In genomic region chrX:19678941-19679340, GRCh38 we compare ENCODE assay signal across 11 cellular contexts.
DNase-seq lines count a peak whose midpoint lies in the region; ATAC-seq and TF ChIP-seq lines count a peak whose summit lies in the region.
"Had no signal": no experiment of that assay in that cellular context is flagged by ENCODE, and none has a peak within 500 bp of the region (broad histone marks: within the 10 kb centered on the region; RNA-seq: fewer than 3 reads in every experiment).

No MANE protein-coding gene starts in this region.

- no peak for TF ChIP-seq POLR2A in erythroblast (IDR thresholded peaks at IDR 0.05; ENCODE audit: low read length)

- H3K4me2 ChIP-seq in DND-41 (ENCODE audit: insufficient read depth, low read length), result no peak overlapping the region; the same call in 1 of the 2 replicates

- H3K27me3 ChIP-seq in DND-41 (ENCODE audit: insufficient read depth, low read length, poor library complexity), result no peaks in the 10 kb centered on the region
- H3K27me3 ChIP-seq in endodermal cell (ENCODE audit: control insufficient read depth, insufficient read depth, low read length, poor library complexity, severe bottlenecking), result no peaks in the 10 kb centered on the region
- H3K27me3 ChIP-seq: sigmoid colon had no signal

- H3K79me2 ChIP-seq in DND-41 (ENCODE audit: insufficient read depth, low read length), result peaks cover 40% of the 10 kb centered on the region; the same call in 1 of the 2 replicates

- H4K20me1 ChIP-seq in DND-41 (ENCODE audit: insufficient read depth, low read length), result no peaks in the 10 kb centered on the region

- H3K9me3 ChIP-seq in DND-41 (ENCODE audit: insufficient read depth, low read length, severe bottlenecking) (no peaks in the 10 kb centered on the region), endodermal cell (ENCODE audit: control insufficient read depth, low read length) (no peaks in the 10 kb centered on the region)
- H3K9me3 ChIP-seq: sigmoid colon had no signal

- H2AFZ ChIP-seq in DND-41 (ENCODE audit: low read depth, low read length), result no peak overlapping the region

- H3K4me3 ChIP-seq in DND-41 (ENCODE audit: low read depth in 1 of 2, low read length in 2 of 2) (no peak overlapping the region), endodermal cell (ENCODE audit: low read length) (no peak overlapping the region)
- H3K4me3 ChIP-seq: sigmoid colon had no signal

- no peaks in the 10 kb centered on the region for H3K9me3 Mint-ChIP-seq in T-helper 2 cell treated with Interferon-gamma antibody and Interleukin-4, amounts not matched to agents 5 μg/mL and 100 μg/mL, for 36 hours
- H3K9me3 Mint-ChIP-seq in immature natural killer cell, result no peaks in the 10 kb centered on the region
- H3K9me3 Mint-ChIP-seq in endodermal cell, result peaks cover 51% of the 10 kb centered on the region

- peaks cover 11% of the 10 kb centered on the region for H3K36me3 ChIP-seq in DND-41 (ENCODE audit: insufficient read depth, low read length)
- no peaks in the 10 kb centered on the region for H3K36me3 ChIP-seq in endodermal cell (ENCODE audit: control insufficient read depth, insufficient read depth, low read length)
- H3K36me3 ChIP-seq: sigmoid colon had no signal

- peak; percentile 68 for ATAC-seq in DND-41 (ENCODE audit: insufficient read depth, low read depth)
- peak; percentile 41 for ATAC-seq in GM21825 (IDR thresholded peaks at IDR 0.05; ENCODE audit: unreplicated experiment)
- ATAC-seq in HG02588 (IDR thresholded peaks at IDR 0.05; ENCODE audit: unreplicated experiment), result no peak

- H3K9ac ChIP-seq in DND-41 (ENCODE audit: low read depth, low read length) (no peak overlapping the region), endodermal cell (ENCODE audit: extremely low read depth, low read length, poor library complexity, severe bottlenecking) (no peak overlapping the region)

- peak overlapping the region; percentile 48 for H3K4me3 Mint-ChIP-seq in T-helper 2 cell treated with Interferon-gamma antibody and Interleukin-4, amounts not matched to agents 5 μg/mL and 100 μg/mL, for 36 hours
- H3K4me3 Mint-ChIP-seq in immature natural killer cell, result peak overlapping the region; percentile 36 to 71 (median 61)
- H3K4me3 Mint-ChIP-seq in endodermal cell, result no peak overlapping the region

- H3K27ac ChIP-seq in DND-41 (ENCODE audit: low read length) (peak overlapping the region; percentile 73), endodermal cell (ENCODE audit: low read depth, low read length) (no peak overlapping the region)
- H3K27ac ChIP-seq: sigmoid colon had no signal

- H3K27me3 Mint-ChIP-seq in T-helper 2 cell treated with Interferon-gamma antibody and Interleukin-4, amounts not matched to agents 5 μg/mL and 100 μg/mL, for 36 hours (ENCODE audit: low read depth), result no peaks in the 10 kb centered on the region
- H3K27me3 Mint-ChIP-seq in immature natural killer cell (ENCODE audit: low read depth in 3 of 3), result peaks cover 9 to 18% (median 16%) of the 10 kb centered on the region in 3 donors
- no peaks in the 10 kb centered on the region for H3K27me3 Mint-ChIP-seq in endodermal cell (ENCODE audit: insufficient read depth)

- H3K4me1 ChIP-seq in DND-41 (ENCODE audit: insufficient read depth, low read length), result peaks cover 60% of the 10 kb centered on the region
- no peaks in the 10 kb centered on the region for H3K4me1 ChIP-seq in endodermal cell (ENCODE audit: control insufficient read depth, insufficient read depth, low read length)
- H3K4me1 ChIP-seq: sigmoid colon had no signal

- H3K27ac Mint-ChIP-seq in T-helper 2 cell treated with Interferon-gamma antibody and Interleukin-4, amounts not matched to agents 5 μg/mL and 100 μg/mL, for 36 hours, result peak overlapping the region; percentile 81
- H3K27ac Mint-ChIP-seq in immature natural killer cell (peak overlapping the region; percentile 91 to 96 (median 92)), endodermal cell (no peak overlapping the region)

- no peak for TF ChIP-seq CTCF in DND-41 (IDR thresholded peaks at IDR 0.05; ENCODE audit: borderline replicate concordance, extremely low read depth, low read length, poor library complexity, severe bottlenecking)
- TF ChIP-seq CTCF in endodermal cell (conservative IDR thresholded peaks at IDR 0.05), result no peak

- DNase-seq in DND-41 (peak; percentile 54), immature natural killer cell (peak; percentile 45 to 50 (median 50)), endodermal cell (no peak), T-helper 9 cell (no peak), erythroblast (lab: John Stamatoyannopoulos, UW) (no peak)
- no peak for DNase-seq in T-helper 2 cell treated with Interferon-gamma antibody and Interleukin-4, amounts not matched to agents 5 μg/mL and 100 μg/mL, for 36 hours (ENCODE audit: low spot score)
- DNase-seq: mesendoderm, NCI-H510A treated with DMSO at 0.1 percent for 48 hours, sigmoid colon had no signal

- H3K36me3 Mint-ChIP-seq in T-helper 2 cell treated with Interferon-gamma antibody and Interleukin-4, amounts not matched to agents 5 μg/mL and 100 μg/mL, for 36 hours (ENCODE audit: low read depth), result peaks cover 39% of the 10 kb centered on the region
- H3K36me3 Mint-ChIP-seq in immature natural killer cell (peaks cover 0 to 15% (median 8%) of the 10 kb centered on the region in 3 donors), endodermal cell (ENCODE audit: low read depth) (no peaks in the 10 kb centered on the region)

- H3K4me1 Mint-ChIP-seq in T-helper 2 cell treated with Interferon-gamma antibody and Interleukin-4, amounts not matched to agents 5 μg/mL and 100 μg/mL, for 36 hours (ENCODE audit: low read depth), result peaks cover 63% of the 10 kb centered on the region
- peaks cover 64 to 74% of the 10 kb centered on the region in 2 donors for H3K4me1 Mint-ChIP-seq in immature natural killer cell
- no peaks in the 10 kb centered on the region for H3K4me1 Mint-ChIP-seq in endodermal cell

- 94% methylated on average over 3 to 4 of the region's 4 CpGs for WGBS in endodermal cell (ENCODE audit: insufficient coverage in 1 of 2, insufficient read length in 1 of 2), 2 experiments

Comparison
In these comparisons a context has a peak if more than half of its experiments do, and no peak if none do; other contexts are left out.
1. DNase-seq: peak in DND-41 (single experiment) and immature natural killer cell (3 of 3); none in T-helper 2 cell treated with Interferon-gamma antibody and Interleukin-4, amounts not matched to agents 5 μg/mL and 100 μg/mL, for 36 hours (single experiment), endodermal cell (single experiment), T-helper 9 cell (single experiment) and erythroblast (0 of 2).